Comparison of ENCODE assay signal across 23 cellular contexts in genomic region chr12:31785318-31785717, GRCh38.
"Had no signal": no experiment of that assay in that cellular context is flagged by ENCODE, and none has a peak within 500 bp of the region (broad histone marks: within the 10 kb centered on the region; RNA-seq: fewer than 3 reads in every experiment).

No MANE protein-coding gene starts in this region.

- H3K27ac ChIP-seq: dorsolateral prefrontal cortex, hepatocyte, lower lobe of right lung, neutrophil, pancreas, right atrium auricular region, stomach, thyroid gland, vagina had no signal

- DNase-seq: dorsolateral prefrontal cortex; effector CD4-positive, alpha-beta T cell; left colon; left ventricle myocardium superior; lower lobe of right lung; pancreas; stimulated activated CD4-positive, alpha-beta T cell treated with anti-CD3 and anti-CD28 coated beads, Interleukin-2, amount 100 ng/mL, for 24 hours; stimulated activated CD4-positive, alpha-beta T cell treated with anti-CD3 and anti-CD28 coated beads, Interleukin-4, amount 100 ng/mL, for 24 hours; stimulated activated naive CD4-positive, alpha-beta T cell treated with Interleukin-2 at 50 U/mL for 16 hours; stomach; thyroid gland had no signal

- H3K4me1 ChIP-seq: lower lobe of right lung, pancreas, right atrium auricular region, stomach, thyroid gland, vagina had no signal

- H3K4me2 ChIP-seq: hepatocyte had no signal

- H3K9me3 Mint-ChIP-seq: neural crest cell had no signal

- H3K4me3 Mint-ChIP-seq: natural killer cell treated with Interleukin-12 subunit alpha and Interleukin-12 subunit beta and Interleukin-15 and Interleukin-18, amount 100 ng/mL, for 72 hours; neural crest cell; stimulated activated effector memory CD8-positive, alpha-beta T cell treated with anti-CD3 and anti-CD28 coated beads, Interleukin-12 subunit alpha, Interleukin-12 subunit beta, amount 100 ng/mL, for 72 hours had no signal

- H2AFZ ChIP-seq: hepatocyte had no signal

- ATAC-seq: left colon; left ventricle myocardium superior; lower lobe of right lung; natural killer cell treated with Interleukin-12 subunit alpha and Interleukin-12 subunit beta and Interleukin-15 and Interleukin-18, amount 100 ng/mL, for 72 hours; pancreas; sciatic nerve; stimulated activated effector memory CD8-positive, alpha-beta T cell treated with anti-CD3 and anti-CD28 coated beads, Interleukin-12 subunit alpha, Interleukin-12 subunit beta, amount 100 ng/mL, for 72 hours had no signal

- H3K79me2 ChIP-seq: hepatocyte had no signal

- H3K4me1 Mint-ChIP-seq: neural crest cell had no signal

- H3K36me3 Mint-ChIP-seq: stimulated activated effector memory CD8-positive, alpha-beta T cell treated with anti-CD3 and anti-CD28 coated beads, Interleukin-12 subunit alpha, Interleukin-12 subunit beta, amount 100 ng/mL, for 72 hours had no signal

- FAIRE-seq: colon, frontal cortex, islet of Langerhans, pancreas had no signal

- H3K27me3 ChIP-seq: dorsolateral prefrontal cortex, hepatocyte, neutrophil, pancreas, right atrium auricular region, stomach, thyroid gland, vagina had no signal

- H3K4me3 ChIP-seq: dorsolateral prefrontal cortex, hepatocyte, lower lobe of right lung, pancreas, right atrium auricular region, stomach, thyroid gland, vagina had no signal

- H3K27me3 Mint-ChIP-seq: natural killer cell treated with Interleukin-12 subunit alpha and Interleukin-12 subunit beta and Interleukin-15 and Interleukin-18, amount 100 ng/mL, for 72 hours; progenitor cell of endocrine pancreas had no signal

- H3K27ac Mint-ChIP-seq: natural killer cell treated with Interleukin-12 subunit alpha and Interleukin-12 subunit beta and Interleukin-15 and Interleukin-18, amount 100 ng/mL, for 72 hours; stimulated activated effector memory CD8-positive, alpha-beta T cell treated with anti-CD3 and anti-CD28 coated beads, Interleukin-12 subunit alpha, Interleukin-12 subunit beta, amount 100 ng/mL, for 72 hours had no signal

- H3K36me3 ChIP-seq: lower lobe of right lung, neutrophil, pancreas, right atrium auricular region, stomach, thyroid gland, vagina had no signal

- H3K9me3 ChIP-seq: lower lobe of right lung, neutrophil, pancreas, right atrium auricular region, thyroid gland, vagina had no signal
